Comparison of ENCODE assay signal across 8 cellular contexts in genomic region chr6:13454286-13455221, GRCh38. TPM values are rescaled to one million over a fixed set of nuclear protein-coding genes. Genes with fewer than 3 reads are reported as not detected.
DNase-seq lines count a peak whose midpoint lies in the region; ATAC-seq and TF ChIP-seq lines count a peak whose summit lies in the region.

No MANE protein-coding gene starts in this region.

- no peaks in the 10 kb centered on the region for H3K9me3 ChIP-seq in Karpas-422 (ENCODE audit: low read length)
- no peaks in the 10 kb centered on the region for H3K9me3 ChIP-seq in neutrophil
- H3K9me3 ChIP-seq in suprapubic skin = no peaks in the 10 kb centered on the region

- H3K27ac ChIP-seq in Karpas-422 (ENCODE audit: low read length) = 0 out of 2 replicates have a peak overlapping the region, but pooled peaks have one; percentile 35
- peak overlapping the region; percentile 75 for H3K27ac ChIP-seq in epithelial cell of prostate
- H3K27ac ChIP-seq in neutrophil = peak overlapping the region; percentile 76
- H3K27ac ChIP-seq in suprapubic skin = peak overlapping the region; percentile 6

- peaks cover 88% of the 10 kb centered on the region for H3K79me2 ChIP-seq in Karpas-422 (ENCODE audit: low read length)

- H3K4me3 ChIP-seq in Karpas-422 (ENCODE audit: low read length) (no peak overlapping the region), neutrophil (ENCODE audit: low read depth in 1 of 2, low read length in 1 of 2) (peak overlapping the region in 1 of 2 experiments; percentile 32), suprapubic skin (no peak overlapping the region)

- peaks cover 12% of the 10 kb centered on the region for H3K36me3 ChIP-seq in Karpas-422 (ENCODE audit: insufficient read depth, low read length)
- peaks cover 5% of the 10 kb centered on the region for H3K36me3 ChIP-seq in neutrophil
- H3K36me3 ChIP-seq in suprapubic skin = peaks cover 4% of the 10 kb centered on the region

- no peak overlapping the region for H2AFZ ChIP-seq in Karpas-422 (ENCODE audit: low read length)

- ATAC-seq in GM18909 (IDR thresholded peaks at IDR 0.05; ENCODE audit: poor library complexity, unreplicated experiment) = peak; percentile 46
- ATAC-seq in GM19328 (IDR thresholded peaks at IDR 0.05; ENCODE audit: unreplicated experiment) = no peak

- H4K20me1 ChIP-seq in Karpas-422 (ENCODE audit: insufficient read depth, low read depth, low read length) = peaks cover 23% of the 10 kb centered on the region

- TF ChIP-seq POLR2A in suprapubic skin (IDR thresholded peaks at IDR 0.05) = no peak

- WGBS in suprapubic skin = 42% methylated on average over 11 of the region's 11 CpGs

- no peak overlapping the region for H3K4me2 ChIP-seq in Karpas-422 (ENCODE audit: low read depth, low read length, poor library complexity, severe bottlenecking)

- no peaks in the 10 kb centered on the region for H3K9me2 ChIP-seq in Karpas-422 (replicated peaks; ENCODE audit: insufficient read depth, low read length)

- TF ChIP-seq CTCF in neutrophil (IDR thresholded peaks at IDR 0.05) (peak; percentile 19), suprapubic skin (IDR thresholded peaks at IDR 0.05) (no peak)

- DNase-seq in Karpas-422 (no peak), epithelial cell of prostate (ENCODE audit: low read depth, low spot score) (no peak), suprapubic skin (ENCODE audit: low spot score in 2 of 2) (peak in 1 of 2 donors; percentile 80), NCI-H1417 treated with DMSO at 0.1 percent for 48 hours (lab: John Stamatoyannopoulos, UW) (no peak)
- peak; percentile 72 to 86 for DNase-seq in activated CD8-positive, alpha-beta memory T cell treated with anti-CD3 and anti-CD28 coated beads for 4 hours (ENCODE audit: low read depth in 2 of 2)

- no peak for TF ChIP-seq EP300 in suprapubic skin (IDR thresholded peaks at IDR 0.05)

- H3K27me3 ChIP-seq in Karpas-422 (ENCODE audit: low read length) (no peaks in the 10 kb centered on the region), neutrophil (no peaks in the 10 kb centered on the region), suprapubic skin (no peaks in the 10 kb centered on the region)

- no peak overlapping the region for H3K9ac ChIP-seq in Karpas-422 (ENCODE audit: low read length)

- H3K4me1 ChIP-seq in Karpas-422 (ENCODE audit: low read length) = peaks cover 40% of the 10 kb centered on the region
- peaks cover 22 to 28% of the 10 kb centered on the region in 2 experiments for H3K4me1 ChIP-seq in neutrophil (ENCODE audit: control insufficient read depth in 1 of 2, insufficient read depth in 1 of 2, low read depth in 1 of 2, low read length in 1 of 2)
- peaks cover 23% of the 10 kb centered on the region for H3K4me1 ChIP-seq in suprapubic skin

RNA-seq across cellular contexts. Expression of gene GFOD1, which starts 32.8 kb away (rescaled TPM):
- 27.1 and 29.5 TPM in 2 replicates for total RNA-seq in Karpas-422 (2014; rRNA removed; shearing (Covaris generic); ENCODE audit: low replicate concordance)
- 10 to 100 TPM in 3 of 4 donors, 1 to 10 TPM in 1; 7.5 to 15.2 (median 13.7) TPM for total RNA-seq in suprapubic skin

Comparison
In these comparisons a context has a peak if more than half of its experiments do, and no peak if none do; other contexts are left out.
1. DNase-seq: peak in activated CD8-positive, alpha-beta memory T cell treated with anti-CD3 and anti-CD28 coated beads for 4 hours (2 of 2); none in Karpas-422 (single experiment), epithelial cell of prostate (single experiment) and NCI-H1417 treated with DMSO at 0.1 percent for 48 hours (single experiment).
2. H3K27ac ChIP-seq: peak in every context shown above with its lines; median percentile 76 in neutrophil; 75 in epithelial cell of prostate; 35 in Karpas-422; 6 in suprapubic skin.